Comparison of ENCODE assay signal across 12 cellular contexts in the genomic region with DNA sequence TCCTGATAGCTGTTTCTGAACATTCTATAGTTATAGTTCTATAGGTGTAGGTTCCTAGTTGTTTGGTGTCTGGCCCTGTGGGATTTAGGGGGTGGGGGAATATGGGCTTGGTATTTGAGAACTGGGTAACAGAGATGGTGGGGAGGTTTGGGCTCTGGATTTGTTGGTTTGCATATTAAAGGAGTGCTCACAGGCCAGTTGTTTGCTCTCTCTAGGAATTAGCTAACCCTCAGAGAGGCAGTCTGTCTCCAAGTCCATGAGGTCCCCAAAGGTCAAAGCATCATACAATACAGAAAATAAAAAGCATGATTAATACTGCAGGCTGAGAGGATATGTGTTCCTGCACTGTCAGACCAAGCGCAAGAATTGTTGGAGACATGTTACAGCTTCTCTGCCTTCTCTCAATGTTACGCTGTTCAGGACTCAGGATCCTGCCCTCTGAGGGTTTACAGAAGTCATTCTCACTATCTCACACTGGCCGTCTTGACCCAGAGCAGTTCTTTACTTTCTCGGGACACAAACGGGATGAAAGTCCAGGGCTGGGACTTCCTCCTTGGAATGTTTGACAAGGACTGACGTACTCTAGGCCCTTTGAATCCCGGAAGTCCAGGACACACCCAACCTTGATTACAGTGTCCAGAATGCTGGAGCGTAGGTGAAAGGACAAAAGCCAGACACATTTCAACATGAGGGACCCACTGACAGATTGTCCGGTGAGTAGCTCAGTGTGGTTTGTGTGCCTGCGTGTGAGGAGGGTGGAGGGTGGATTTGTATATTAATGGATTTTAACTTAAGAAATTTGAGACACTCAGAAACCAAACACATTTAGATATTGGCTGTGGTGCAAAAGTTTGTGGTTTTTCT. TPM values are rescaled to one million over a fixed set of nuclear protein-coding genes. Genes with fewer than 3 reads are reported as not detected.
DNase-seq lines count a peak whose midpoint lies in the region; ATAC-seq, FAIRE-seq and TF ChIP-seq lines count a peak whose summit lies in the region.
"Had no signal": no experiment of that assay in that cellular context is flagged by ENCODE, and none has a peak within 500 bp of the region (broad histone marks: within the 10 kb centered on the region; RNA-seq: fewer than 3 reads in every experiment).

A gene with protein sequence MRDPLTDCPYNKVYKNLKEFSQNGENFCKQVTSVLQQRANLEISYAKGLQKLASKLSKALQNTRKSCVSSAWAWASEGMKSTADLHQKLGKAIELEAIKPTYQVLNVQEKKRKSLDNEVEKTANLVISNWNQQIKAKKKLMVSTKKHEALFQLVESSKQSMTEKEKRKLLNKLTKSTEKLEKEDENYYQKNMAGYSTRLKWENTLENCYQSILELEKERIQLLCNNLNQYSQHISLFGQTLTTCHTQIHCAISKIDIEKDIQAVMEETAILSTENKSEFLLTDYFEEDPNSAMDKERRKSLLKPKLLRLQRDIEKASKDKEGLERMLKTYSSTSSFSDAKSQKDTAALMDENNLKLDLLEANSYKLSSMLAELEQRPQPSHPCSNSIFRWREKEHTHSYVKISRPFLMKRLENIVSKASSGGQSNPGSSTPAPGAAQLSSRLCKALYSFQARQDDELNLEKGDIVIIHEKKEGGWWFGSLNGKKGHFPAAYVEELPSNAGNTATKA (plus strand): TSS at position 677 of the 864 bp plus-strand sequence. CDS start 10 bp downstream, at position 687.

- H3K18ac ChIP-seq in neuronal stem cell (ENCODE audit: low read length): no peak within 1 kb of the TSS

- H3K4me3 ChIP-seq in A549 (peak within 1 kb of the TSS; percentile 30), Peyer's patch (peak within 1 kb of the TSS in 3 of 4 donors; percentile 15 to 51 (median 47)), fibroblast of the aortic adventitia (ENCODE audit: low read depth, low read length) (no peak within 1 kb of the TSS), neuronal stem cell (ENCODE audit: low read length in 2 of 2) (no peak within 1 kb of the TSS)

- TF ChIP-seq CTCF in A549 (IDR thresholded peaks at IDR 0.05) (no peak), Peyer's patch (IDR thresholded peaks at IDR 0.05) (no peak), fibroblast of the aortic adventitia (IDR thresholded peaks at IDR 0.05; ENCODE audit: insufficient read depth, low read length) (no peak)

- no peaks in the 10 kb centered on the region for H3K36me3 ChIP-seq in Peyer's patch
- H3K36me3 ChIP-seq in neuronal stem cell (replicated peaks in 1 of 2; ENCODE audit: control insufficient read depth in 2 of 2, insufficient read depth in 2 of 2, low read length in 2 of 2): no peaks in the 10 kb centered on the region

- H3K79me1 ChIP-seq in neuronal stem cell (ENCODE audit: low read depth, low read length): no peaks in the 10 kb centered on the region

- no peak within 1 kb of the TSS for H2BK120ac ChIP-seq in neuronal stem cell (ENCODE audit: low read depth, low read length)

- H3K23ac ChIP-seq in neuronal stem cell (ENCODE audit: low read depth, low read length, poor library complexity): no peak within 1 kb of the TSS

- no peak within 1 kb of the TSS for H3K9ac ChIP-seq in neuronal stem cell (ENCODE audit: low read depth, low read length, poor library complexity)

- H2BK15ac ChIP-seq in neuronal stem cell (ENCODE audit: low read length): no peak within 1 kb of the TSS

- peak within 1 kb of the TSS; percentile 51 to 60 for H3K27ac ChIP-seq in A549
- peak within 1 kb of the TSS in 3 of 4 donors; percentile 71 to 91 (median 82) for H3K27ac ChIP-seq in Peyer's patch
- H3K27ac ChIP-seq in neuronal stem cell (replicated peaks; ENCODE audit: low read length): no peak within 1 kb of the TSS

- TF ChIP-seq RAD21 in A549 (conservative IDR thresholded peaks at IDR 0.05 in 1 of 2, IDR thresholded peaks at IDR 0.05 in 1 of 2): no peak

- WGBS in A549 (ENCODE audit: missing lambda C conversion rate): 17% methylated on average over 10 of the region's 10 CpGs
- WGBS in neuronal stem cell (ENCODE audit: extremely low coverage in 2 of 2, insufficient read length in 2 of 2, insufficient replicate concordance in 1 of 2), 2 donors: no CpG with 5 or more reads among the region's 10 CpGs

- H2BK12ac ChIP-seq in neuronal stem cell (ENCODE audit: low read length): no peak within 1 kb of the TSS

- H3K4ac ChIP-seq in neuronal stem cell (ENCODE audit: low read length): no peak within 1 kb of the TSS

- no peak within 1 kb of the TSS for H3K14ac ChIP-seq in neuronal stem cell (ENCODE audit: low read length)

- ATAC-seq in A549: peak; percentile 92 to 95
- no peak for ATAC-seq in HG03378 (IDR thresholded peaks at IDR 0.05; ENCODE audit: unreplicated experiment)
- ATAC-seq in GM18867 (IDR thresholded peaks at IDR 0.05; ENCODE audit: unreplicated experiment): no peak

- peak within 1 kb of the TSS; percentile 52 for H2AFZ ChIP-seq in neuronal stem cell (ENCODE audit: low read length)

- H2AK5ac ChIP-seq in neuronal stem cell (ENCODE audit: low read depth, low read length): no peak within 1 kb of the TSS

- H3K4me2 ChIP-seq in A549 (peak within 1 kb of the TSS; percentile 65), neuronal stem cell (ENCODE audit: insufficient read depth, low read length, poor library complexity, severe bottlenecking) (no peak within 1 kb of the TSS)

- no peak within 1 kb of the TSS for H4K91ac ChIP-seq in neuronal stem cell (ENCODE audit: low read depth, low read length, poor library complexity)

- peaks cover 16% of the 10 kb centered on the region for H3K4me1 ChIP-seq in A549
- peaks cover 0 to 13% (median 0%) of the 10 kb centered on the region in 4 donors for H3K4me1 ChIP-seq in Peyer's patch
- H3K4me1 ChIP-seq in neuronal stem cell (ENCODE audit: control insufficient read depth in 2 of 2, insufficient read depth in 1 of 2, low read depth in 1 of 2, low read length in 2 of 2): peaks cover 6 to 8% of the 10 kb centered on the region in 2 donors

- DNase-seq in A549 (ENCODE audit: low read depth in 1 of 2, low spot score in 1 of 2) (peak; percentile 52 to 92), Peyer's patch (peak in 2 of 3 donors; percentile 66 to 91), fibroblast of the aortic adventitia (ENCODE audit: low read depth) (peak; percentile 79), neuronal stem cell (ENCODE audit: low spot score) (no peak), NCI-H2196 treated with DMSO at 0.1 percent for 48 hours (lab: John Stamatoyannopoulos, UW; ENCODE audit: unreplicated experiment) (no peak), anterior cingulate cortex (lab: John Stamatoyannopoulos, UW) (no peak)
- DNase-seq: activated T-cell treated with anti-CD3 and anti-CD28 coated beads, Interleukin-2, amount 50 U/mL, for 48 hours; hippocampal formation; NCI-H1105 had no signal

- CTCF ChIA-PET in A549 (lab: Yijun Ruan, JAX): no interaction called here

- H2BK5ac ChIP-seq in neuronal stem cell (ENCODE audit: low read length): no peak within 1 kb of the TSS

- no peak for FAIRE-seq in A549 (lab: Jason Lieb, UNC)

- no peak within 1 kb of the TSS for H4K8ac ChIP-seq in neuronal stem cell (ENCODE audit: low read depth, low read length)

- TF ChIP-seq POLR2A in A549 (IDR thresholded peaks at IDR 0.05; ENCODE audit: low read length) (no peak), Peyer's patch (IDR thresholded peaks at IDR 0.05) (peak; percentile 84 to 95)

- H3K27me3 ChIP-seq in Peyer's patch (no peaks in the 10 kb centered on the region), neuronal stem cell (ENCODE audit: control insufficient read depth in 3 of 3, insufficient read depth in 3 of 3, low read depth in 1 of 3, low read length in 3 of 3) (no peaks in the 10 kb centered on the region)

- no peak; a peak in 1 of 5 replicates for TF ChIP-seq EP300 in A549 (IDR thresholded peaks at IDR 0.05)

- POLR2A ChIA-PET in A549 (lab: Yijun Ruan, JAX): no interaction called here

- H3K9me3 ChIP-seq in A549 (no peaks in the 10 kb centered on the region), Peyer's patch (no peaks in the 10 kb centered on the region), neuronal stem cell (replicated peaks in 1 of 2; ENCODE audit: control insufficient read depth in 2 of 2, insufficient read depth in 1 of 2, low read depth in 1 of 2, low read length in 2 of 2) (no peaks in the 10 kb centered on the region)

TF ChIP-seq in A549, 52 proteins besides CTCF, POLR2A, EP300 and RAD21:
- 0 out of 2 replicates have a peak, but pooled peaks have one; percentile 57 for TF ChIP-seq MYC (IDR thresholded peaks at IDR 0.05; ENCODE audit: borderline replicate concordance, low read length)
- no peak for TF ChIP-seq TFCP2L1 (CRISPR knock-in tag; IDR thresholded peaks at IDR 0.05)
- no peak for TF ChIP-seq RCOR1 (IDR thresholded peaks at IDR 0.05; ENCODE audit: low read depth, low read length)
- TF ChIP-seq, protein P1, sequence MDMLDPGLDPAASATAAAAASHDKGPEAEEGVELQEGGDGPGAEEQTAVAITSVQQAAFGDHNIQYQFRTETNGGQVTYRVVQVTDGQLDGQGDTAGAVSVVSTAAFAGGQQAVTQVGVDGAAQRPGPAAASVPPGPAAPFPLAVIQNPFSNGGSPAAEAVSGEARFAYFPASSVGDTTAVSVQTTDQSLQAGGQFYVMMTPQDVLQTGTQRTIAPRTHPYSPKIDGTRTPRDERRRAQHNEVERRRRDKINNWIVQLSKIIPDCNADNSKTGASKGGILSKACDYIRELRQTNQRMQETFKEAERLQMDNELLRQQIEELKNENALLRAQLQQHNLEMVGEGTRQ (IDR thresholded peaks at IDR 0.05): no peak

RNA-seq across cellular contexts. Expression of the gene that starts here (rescaled TPM):
- polyA plus RNA-seq in A549 (2011; rRNA removed) (9.7 and 11.7 TPM in 2 replicates), A549 (2017; fragmentation: RNase III; extraction: RNeasy Plus Mini Kit Qiagen cat#74134 plus additional on column Dnase treatment) (1.9 to 2.8 TPM (median 2.5 TPM) in 3 replicates)
- 0.29 and 0.36 TPM in 2 replicates for polyA plus RNA-seq in A549 (2012; cell fraction: cytosol; rRNA removed)
- 0.28 and 0.54 TPM in 2 replicates for polyA plus RNA-seq in A549 (2012; cell fraction: nucleus; rRNA removed)
- 11.2 and 14.7 TPM in 2 replicates for polyA minus RNA-seq in A549 (2011; rRNA and poly(A)+ RNA removed)
- total RNA-seq in Peyer's patch (100 to 1,000 TPM in 1 of 4 donors, 10 to 100 TPM in 3; 67.4 to 152 (median 87.7) TPM), fibroblast of the aortic adventitia (ENCODE audit: low replicate concordance) (0.81 TPM in 1 of 2 replicates, not detected in the other)
- not detected for polyA plus RNA-seq in neuronal stem cell (2013, experiment 1 of 2)
- polyA plus RNA-seq in neuronal stem cell (2013, experiment 2 of 2): not detected
- total RNA-seq: CD4-positive, CD25-positive, alpha-beta regulatory T cell had no signal
- polyA plus RNA-seq: CD4-positive, CD25-positive, alpha-beta regulatory T cell had no signal

Comparison
In these comparisons a context has a peak if more than half of its experiments do, and no peak if none do; other contexts are left out.
1. RNA of the gene that starts here (total RNA-seq): 67.4 to 152 TPM in Peyer's patch; 0.81 TPM in fibroblast of the aortic adventitia; every median in the first group is over 10 times any median in the second.
2. Peak in DNase-seq in fibroblast of the aortic adventitia; RNA of the gene not detected or under 1 TPM.
3. ATAC-seq: peak in A549 (2 of 2); none in HG03378 (single experiment) and GM18867 (single experiment).
4. DNase-seq: peak in A549 (2 of 2) and Peyer's patch (2 of 3); none in neuronal stem cell (single experiment), NCI-H2196 treated with DMSO at 0.1 percent for 48 hours (single experiment) and anterior cingulate cortex (0 of 58).
5. H3K4me3 ChIP-seq: peak in A549 (single experiment) and Peyer's patch (3 of 4); none in fibroblast of the aortic adventitia (single experiment) and neuronal stem cell (0 of 2).